9 cellular contexts compared by ENCODE assay signal in the genomic region with DNA sequence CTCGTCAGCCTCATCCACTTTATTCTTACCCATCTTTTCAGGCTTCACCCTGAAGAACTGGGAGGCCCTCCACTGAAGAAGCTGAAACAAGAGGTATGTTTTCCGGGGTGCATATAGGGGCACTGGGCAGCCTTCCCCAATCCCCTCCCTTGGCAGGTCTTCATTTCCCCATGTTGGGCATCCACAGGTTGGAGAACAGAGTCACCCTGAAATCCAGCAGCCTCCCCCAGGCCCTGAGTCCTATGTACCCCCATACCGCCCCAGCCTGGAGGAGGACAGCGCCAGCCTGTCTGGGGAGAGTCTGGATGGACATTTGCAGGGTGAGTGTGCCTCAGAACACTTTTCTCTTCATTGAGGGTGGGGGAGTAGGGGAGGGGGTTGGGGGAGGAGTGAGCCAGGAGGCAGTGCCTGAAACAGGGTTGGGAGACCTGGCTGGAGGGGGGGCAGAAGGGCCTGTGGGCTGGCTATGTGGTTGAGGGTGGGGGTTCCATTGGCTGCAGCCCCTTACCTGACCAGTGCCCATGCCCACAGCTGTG. TPM values are rescaled to one million over a fixed set of nuclear protein-coding genes. Genes with fewer than 3 reads are reported as not detected.
DNase-seq lines count a peak whose midpoint lies in the region; ATAC-seq and TF ChIP-seq lines count a peak whose summit lies in the region.
"Had no signal": no experiment of that assay in that cellular context is flagged by ENCODE, and none has a peak within 500 bp of the region (broad histone marks: within the 10 kb centered on the region; RNA-seq: fewer than 3 reads in every experiment).

No MANE protein-coding gene starts in this region.

- TF ChIP-seq POLR2A in thyroid gland (IDR thresholded peaks at IDR 0.05) = no peak

- H3K4me1 ChIP-seq in esophagus (ENCODE audit: control insufficient read depth in 2 of 2, insufficient read depth in 2 of 2, low read length in 1 of 2) (peaks cover 7 to 39% of the 10 kb centered on the region in 2 donors), thyroid gland (peaks cover 21 to 42% of the 10 kb centered on the region in 2 donors)

- no peak for DNase-seq in activated T-cell treated with anti-CD3 and anti-CD28 coated beads, Interleukin-2, amount 50 U/mL, for 72 hours
- no peak for DNase-seq in activated T-cell treated with anti-CD3 and anti-CD28 coated beads, Interleukin-2, amount 50 U/mL, for 1 hour
- DNase-seq in thyroid gland = no peak
- no peak for DNase-seq in NK-92 treated with Interleukin-12 subunit alpha and Interleukin-12 subunit beta, amount 100 ng/mL, for 24 hours (lab: John Stamatoyannopoulos, UW)

- H3K27me3 ChIP-seq in esophagus (ENCODE audit: control insufficient read depth in 1 of 2, insufficient read depth in 2 of 2, low read length in 2 of 2) (no peaks in the 10 kb centered on the region), thyroid gland (no peaks in the 10 kb centered on the region)

- H3K4me1 Mint-ChIP-seq in activated T-cell treated with anti-CD3 and anti-CD28 coated beads, Interleukin-2, amount 50 U/mL, for 72 hours (ENCODE audit: low read depth) = peaks cover 69% of the 10 kb centered on the region

- no peaks in the 10 kb centered on the region for H3K9me3 Mint-ChIP-seq in activated T-cell treated with anti-CD3 and anti-CD28 coated beads, Interleukin-2, amount 50 U/mL, for 72 hours

- H3K27ac Mint-ChIP-seq in activated T-cell treated with anti-CD3 and anti-CD28 coated beads, Interleukin-2, amount 50 U/mL, for 72 hours = no peak overlapping the region

- H3K36me3 ChIP-seq in esophagus (ENCODE audit: control insufficient read depth in 2 of 2, insufficient read depth in 2 of 2, low read length in 1 of 2) = peaks cover 3 to 22% of the 10 kb centered on the region in 2 donors
- peaks cover 34 to 42% of the 10 kb centered on the region in 2 donors for H3K36me3 ChIP-seq in thyroid gland

- ATAC-seq in activated T-cell treated with anti-CD3 and anti-CD28 coated beads, Interleukin-2, amount 50 U/mL, for 72 hours (replicated peaks in 1 of 2) = no peak
- ATAC-seq in HG02798 (IDR thresholded peaks at IDR 0.05; ENCODE audit: poor library complexity, unreplicated experiment) = no peak
- ATAC-seq: PC-3 had no signal

- H3K9me3 ChIP-seq in esophagus (ENCODE audit: control insufficient read depth in 2 of 2, insufficient read depth in 1 of 2, low read depth in 1 of 2, low read length in 1 of 2) (no peaks in the 10 kb centered on the region), thyroid gland (no peaks in the 10 kb centered on the region)

- TF ChIP-seq CTCF in thyroid gland (IDR thresholded peaks at IDR 0.05) = no peak

- no peaks in the 10 kb centered on the region for H3K27me3 Mint-ChIP-seq in activated T-cell treated with anti-CD3 and anti-CD28 coated beads, Interleukin-2, amount 50 U/mL, for 72 hours (ENCODE audit: low read depth)

- H3K4me3 ChIP-seq in esophagus (ENCODE audit: low read depth in 1 of 2, low read length in 2 of 2) (no peak overlapping the region), thyroid gland (replicated peaks in 1 of 3) (no peak overlapping the region)

- WGBS in esophagus, 2 donors = 68 to 73% methylated on average over 4 of the region's 4 CpGs
- WGBS in thyroid gland, 2 donors = 67 to 79% methylated on average over 4 of the region's 4 CpGs

- H3K36me3 Mint-ChIP-seq in activated T-cell treated with anti-CD3 and anti-CD28 coated beads, Interleukin-2, amount 50 U/mL, for 72 hours (ENCODE audit: insufficient read depth in 2 of 2) = peaks cover 8 to 13% of the 10 kb centered on the region in 2 donors

- intact Hi-C loops in thyroid gland (cut with DNase I) = no loop called here

- peak overlapping the region; percentile 79 to 95 for H3K27ac ChIP-seq in esophagus (ENCODE audit: low read depth in 2 of 2, low read length in 1 of 2)
- H3K27ac ChIP-seq in thyroid gland = peak overlapping the region in 2 of 3 donors; percentile 37 to 57

- peak overlapping the region; percentile 70 to 86 for H3K4me3 Mint-ChIP-seq in activated T-cell treated with anti-CD3 and anti-CD28 coated beads, Interleukin-2, amount 50 U/mL, for 72 hours

RNA-seq across cellular contexts. Expression of a gene that starts 4.0 kb away (rescaled TPM):
- total RNA-seq in activated T-cell treated with anti-CD3 and anti-CD28 coated beads, Interleukin-2, amount 50 U/mL, for 72 hours = 10 to 100 TPM; 30.7 to 31.0 TPM
- 10 to 100 TPM; 11.6 to 19.3 TPM for polyA plus RNA-seq in esophagus
- total RNA-seq in thyroid gland = 10 to 100 TPM; 11.8 to 48.0 (median 16.1) TPM

RNA-seq across cellular contexts. Expression of a gene that starts 14.4 kb away (rescaled TPM):
- total RNA-seq in activated T-cell treated with anti-CD3 and anti-CD28 coated beads, Interleukin-2, amount 50 U/mL, for 72 hours = 100 to 1,000 TPM; 114 to 119 TPM
- 1 to 10 TPM; 3.0 TPM for polyA plus RNA-seq in esophagus
- total RNA-seq in thyroid gland = 10 to 100 TPM in 2 of 4 donors, 1 to 10 TPM in 2; 5.6 to 10.9 (median 9.2) TPM

RNA-seq across cellular contexts. Expression of a gene that starts 18.2 kb away (rescaled TPM):
- total RNA-seq in activated T-cell treated with anti-CD3 and anti-CD28 coated beads, Interleukin-2, amount 50 U/mL, for 72 hours = 100 to 1,000 TPM; 178 to 191 TPM
- polyA plus RNA-seq in esophagus = 100 to 1,000 TPM; 101 to 145 TPM
- 100 to 1,000 TPM in 1 of 4 donors, 10 to 100 TPM in 3; 79.0 to 144 (median 89.8) TPM for total RNA-seq in thyroid gland

RNA-seq across cellular contexts. Expression of a gene that starts 35.3 kb away (rescaled TPM):
- total RNA-seq in activated T-cell treated with anti-CD3 and anti-CD28 coated beads, Interleukin-2, amount 50 U/mL, for 72 hours = 1 to 10 TPM; 3.2 to 4.8 TPM
- polyA plus RNA-seq in esophagus = 10 to 100 TPM; 29.6 to 47.6 TPM
- 100 to 1,000 TPM in 3 of 4 donors, 10 to 100 TPM in 1; 98.5 to 161 (median 118) TPM for total RNA-seq in thyroid gland

RNA-seq across cellular contexts. Expression of a gene that starts 43.0 kb away (rescaled TPM):
- 10 to 100 TPM; 11.4 to 13.4 TPM for total RNA-seq in activated T-cell treated with anti-CD3 and anti-CD28 coated beads, Interleukin-2, amount 50 U/mL, for 72 hours
- polyA plus RNA-seq in esophagus = under 1 TPM; 0.12 to 0.31 TPM
- total RNA-seq in thyroid gland = not detected
- total RNA-seq: HT1080, kidney epithelial cell, PC-3 had no signal

Comparison
In these comparisons a context has a peak if more than half of its experiments do, and no peak if none do; other contexts are left out.
1. RNA of a gene that starts 14.4 kb away (total RNA-seq): 114 to 119 TPM in activated T-cell treated with anti-CD3 and anti-CD28 coated beads, Interleukin-2, amount 50 U/mL, for 72 hours; 5.6 to 10.9 TPM in thyroid gland; every median in the first group is over 4 times any median in the second.